In the genomic region with DNA sequence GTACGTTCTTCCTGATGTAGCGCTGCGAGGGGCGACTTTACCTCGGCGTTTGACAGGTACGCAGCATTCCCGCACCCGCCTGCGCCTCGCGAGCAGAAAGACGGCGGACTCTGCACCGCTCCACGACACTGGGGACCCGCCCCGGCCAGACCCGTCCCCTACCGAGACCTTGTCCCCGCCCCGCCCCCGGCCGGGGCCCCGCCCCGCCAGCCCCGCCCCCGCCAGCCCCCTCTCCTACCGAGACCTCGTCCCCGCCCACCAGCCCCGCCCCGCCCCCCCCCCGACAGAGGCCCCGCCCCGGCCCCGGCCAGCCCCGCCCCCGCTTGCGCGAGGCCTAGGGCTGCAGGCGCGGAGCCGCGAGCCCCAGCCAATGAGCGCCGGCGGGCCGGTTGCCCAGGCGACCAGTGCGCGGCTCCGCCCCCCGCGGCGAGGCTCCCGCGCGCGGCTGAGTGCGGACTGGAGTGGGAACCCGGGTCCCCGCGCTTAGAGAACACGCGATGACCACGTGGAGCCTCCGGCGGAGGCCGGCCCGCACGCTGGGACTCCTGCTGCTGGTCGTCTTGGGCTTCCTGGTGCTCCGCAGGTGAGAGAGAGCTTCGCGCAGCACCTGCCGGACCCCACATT, we compare ENCODE assay signal across 8 cellular contexts. TPM values are rescaled to one million over a fixed set of nuclear protein-coding genes. Genes with fewer than 3 reads are reported as not detected.
A peak's percentile ranks its signal among the peaks of the same experiment; 100 is the strongest.
DNase-seq lines count a peak whose midpoint lies in the region; ATAC-seq and TF ChIP-seq lines count a peak whose summit lies in the region.

A gene with protein sequence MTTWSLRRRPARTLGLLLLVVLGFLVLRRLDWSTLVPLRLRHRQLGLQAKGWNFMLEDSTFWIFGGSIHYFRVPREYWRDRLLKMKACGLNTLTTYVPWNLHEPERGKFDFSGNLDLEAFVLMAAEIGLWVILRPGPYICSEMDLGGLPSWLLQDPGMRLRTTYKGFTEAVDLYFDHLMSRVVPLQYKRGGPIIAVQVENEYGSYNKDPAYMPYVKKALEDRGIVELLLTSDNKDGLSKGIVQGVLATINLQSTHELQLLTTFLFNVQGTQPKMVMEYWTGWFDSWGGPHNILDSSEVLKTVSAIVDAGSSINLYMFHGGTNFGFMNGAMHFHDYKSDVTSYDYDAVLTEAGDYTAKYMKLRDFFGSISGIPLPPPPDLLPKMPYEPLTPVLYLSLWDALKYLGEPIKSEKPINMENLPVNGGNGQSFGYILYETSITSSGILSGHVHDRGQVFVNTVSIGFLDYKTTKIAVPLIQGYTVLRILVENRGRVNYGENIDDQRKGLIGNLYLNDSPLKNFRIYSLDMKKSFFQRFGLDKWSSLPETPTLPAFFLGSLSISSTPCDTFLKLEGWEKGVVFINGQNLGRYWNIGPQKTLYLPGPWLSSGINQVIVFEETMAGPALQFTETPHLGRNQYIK (plus strand): TSS at position 424 of the 624 bp plus-strand sequence. CDS start 74 bp downstream, at position 498.

- intact Hi-C loops in psoas muscle (cut with DNase I) (no loop called here), upper lobe of right lung (cut with DNase I) (no loop called here)

- H3K4me1 Mint-ChIP-seq in activated naive CD8-positive, alpha-beta T cell treated with anti-CD3 and anti-CD28 coated beads, Interleukin-2, amount 10 ng/mL, durations not matched to agents 7 days and 5 days, result peaks cover 8% of the 10 kb centered on the region

- peaks cover 42% of the 10 kb centered on the region for H3K27me3 Mint-ChIP-seq in activated naive CD8-positive, alpha-beta T cell treated with anti-CD3 and anti-CD28 coated beads, Interleukin-2, amount 10 ng/mL, durations not matched to agents 7 days and 5 days

- DNase-seq in BE2C (peak; percentile 91), SK-N-SH (peak; percentile 99), right atrium auricular region (ENCODE audit: low spot score) (no peak), psoas muscle (peak; percentile 73 to 86), upper lobe of right lung (peak; percentile 87)
- peak; percentile 87 for DNase-seq in activated naive CD8-positive, alpha-beta T cell treated with anti-CD3 and anti-CD28 coated beads, Interleukin-2, amount 10 ng/mL, durations not matched to agents 7 days and 5 days

- no peaks in the 10 kb centered on the region for H3K36me3 Mint-ChIP-seq in activated naive CD8-positive, alpha-beta T cell treated with anti-CD3 and anti-CD28 coated beads, Interleukin-2, amount 10 ng/mL, durations not matched to agents 7 days and 5 days

- H3F3A ChIP-seq in SK-N-SH (replicated peaks; ENCODE audit: insufficient read depth), result no peaks in the 10 kb centered on the region

- H3K27ac ChIP-seq in HUES48 (ENCODE audit: low read depth, low read length) (no peak within 1 kb of the TSS), SK-N-SH (ENCODE audit: low read depth in 2 of 2, low read length in 1 of 2) (no peak within 1 kb of the TSS), right atrium auricular region (no peak within 1 kb of the TSS), psoas muscle (no peak within 1 kb of the TSS), upper lobe of right lung (no peak within 1 kb of the TSS)

- H2AFZ ChIP-seq in SK-N-SH (ENCODE audit: low read depth), result peak within 1 kb of the TSS; percentile 81

- no peaks in the 10 kb centered on the region for H3K79me2 ChIP-seq in SK-N-SH (ENCODE audit: insufficient read depth)

- ATAC-seq in GM19452 (IDR thresholded peaks at IDR 0.05; ENCODE audit: unreplicated experiment) (peak; percentile 68), psoas muscle (peak; percentile 94 to 98 (median 96)), upper lobe of right lung (peak; percentile 94)
- peak; percentile 96 for ATAC-seq in activated naive CD8-positive, alpha-beta T cell treated with anti-CD3 and anti-CD28 coated beads, Interleukin-2, amount 10 ng/mL, durations not matched to agents 7 days and 5 days (ENCODE audit: low read depth)

- H3K4me1 ChIP-seq in BE2C (no peaks in the 10 kb centered on the region; the same call in 1 of the 2 replicates), HUES48 (ENCODE audit: control insufficient read depth, insufficient read depth, low read length) (peaks cover 12% of the 10 kb centered on the region), SK-N-SH (ENCODE audit: control insufficient read depth in 1 of 2, insufficient read depth in 2 of 2, low read depth in 1 of 2, low read length in 1 of 2) (peaks cover 0 to 3% of the 10 kb centered on the region in 2 experiments; a peak in 2 of 4 replicates), right atrium auricular region (peaks cover 0 to 11% of the 10 kb centered on the region in 2 donors), psoas muscle (peaks cover 9% of the 10 kb centered on the region), upper lobe of right lung (no peaks in the 10 kb centered on the region)

- no peak for TF ChIP-seq RAD21 in SK-N-SH (IDR thresholded peaks at IDR 0.05; ENCODE audit: low read length)

- POLR2A ChIA-PET in SK-N-SH (lab: Yijun Ruan, JAX), result no interaction called here
- POLR2A ChIA-PET in activated naive CD8-positive, alpha-beta T cell treated with anti-CD3 and anti-CD28 coated beads, Interleukin-2, amount 10 ng/mL, durations not matched to agents 7 days and 5 days (lab: Charles Lee), result interaction anchor here (1.2 kb wide), 1 partner anchor 56 kb away, joined by 5 read pairs; the partner anchor contains the start of gene GLB1L3

- H4K20me1 ChIP-seq in SK-N-SH (ENCODE audit: insufficient read depth), result no peaks in the 10 kb centered on the region

- H3K27ac Mint-ChIP-seq in activated naive CD8-positive, alpha-beta T cell treated with anti-CD3 and anti-CD28 coated beads, Interleukin-2, amount 10 ng/mL, durations not matched to agents 7 days and 5 days, result no peak within 1 kb of the TSS

- H3K9ac ChIP-seq in HUES48 (ENCODE audit: low read depth, low read length) (no peak within 1 kb of the TSS), SK-N-SH (no peak within 1 kb of the TSS)

- no peaks in the 10 kb centered on the region for H3K36me3 ChIP-seq in BE2C
- H3K36me3 ChIP-seq in HUES48 (ENCODE audit: control insufficient read depth, insufficient read depth, low read length), result no peaks in the 10 kb centered on the region
- H3K36me3 ChIP-seq in SK-N-SH (replicated peaks in 1 of 2; ENCODE audit: control insufficient read depth in 1 of 2, insufficient read depth in 2 of 2, low read length in 1 of 2), result no peaks in the 10 kb centered on the region
- no peaks in the 10 kb centered on the region for H3K36me3 ChIP-seq in right atrium auricular region
- H3K36me3 ChIP-seq in psoas muscle (ENCODE audit: insufficient read depth in 1 of 2, low read depth in 1 of 2), result no peaks in the 10 kb centered on the region
- no peaks in the 10 kb centered on the region for H3K36me3 ChIP-seq in upper lobe of right lung

- H3K27me3 ChIP-seq in BE2C (peaks cover 15% of the 10 kb centered on the region), HUES48 (ENCODE audit: control insufficient read depth, insufficient read depth, low read length) (peaks cover 33% of the 10 kb centered on the region), SK-N-SH (ENCODE audit: insufficient read depth) (peaks cover 7% of the 10 kb centered on the region; the same call in 1 of the 2 replicates), right atrium auricular region (peaks cover 0 to 5% of the 10 kb centered on the region in 2 donors), psoas muscle (ENCODE audit: insufficient read depth in 3 of 3, low read length in 2 of 3) (peaks cover 0 to 8% (median 0%) of the 10 kb centered on the region in 3 donors), upper lobe of right lung (peaks cover 7% of the 10 kb centered on the region)

- H3K4me3 ChIP-seq in BE2C (ENCODE audit: low read depth, low read length) (peak within 1 kb of the TSS; percentile 65), HUES48 (ENCODE audit: low read depth, low read length) (peak within 1 kb of the TSS; percentile 82), SK-N-SH (ENCODE audit: low read depth in 2 of 2, low read length in 1 of 2) (peak within 1 kb of the TSS; percentile 48 to 53; a peak in 3 of 4 replicates), right atrium auricular region (peak within 1 kb of the TSS; percentile 39 to 54), psoas muscle (peak within 1 kb of the TSS; percentile 78), upper lobe of right lung (peak within 1 kb of the TSS; percentile 54)

- H3K9me3 ChIP-seq in BE2C, result no peaks in the 10 kb centered on the region
- no peaks in the 10 kb centered on the region for H3K9me3 ChIP-seq in HUES48 (ENCODE audit: control insufficient read depth, insufficient read depth, low read length)
- no peaks in the 10 kb centered on the region for H3K9me3 ChIP-seq in SK-N-SH
- H3K9me3 ChIP-seq in right atrium auricular region, result no peaks in the 10 kb centered on the region
- no peaks in the 10 kb centered on the region for H3K9me3 ChIP-seq in psoas muscle
- H3K9me3 ChIP-seq in upper lobe of right lung, result no peaks in the 10 kb centered on the region

- H3K4me3 Mint-ChIP-seq in activated naive CD8-positive, alpha-beta T cell treated with anti-CD3 and anti-CD28 coated beads, Interleukin-2, amount 10 ng/mL, durations not matched to agents 7 days and 5 days, result peak within 1 kb of the TSS; percentile 84

- H3K4me2 ChIP-seq in SK-N-SH, result peak within 1 kb of the TSS; percentile 75

- no peaks in the 10 kb centered on the region for H3K9me3 Mint-ChIP-seq in activated naive CD8-positive, alpha-beta T cell treated with anti-CD3 and anti-CD28 coated beads, Interleukin-2, amount 10 ng/mL, durations not matched to agents 7 days and 5 days

- TF ChIP-seq CTCF in BE2C (IDR thresholded peaks at IDR 0.05; ENCODE audit: low read depth, low read length) (no peak), SK-N-SH (IDR thresholded peaks at IDR 0.05) (no peak), right atrium auricular region (IDR thresholded peaks at IDR 0.05) (no peak), psoas muscle (IDR thresholded peaks at IDR 0.05) (no peak), upper lobe of right lung (IDR thresholded peaks at IDR 0.05) (no peak)

- H3K9me2 ChIP-seq in SK-N-SH, result no peaks in the 10 kb centered on the region

- CTCF ChIA-PET in SK-N-SH (lab: Yijun Ruan, JAX), result interaction anchor here (0.7 to 1.6 kb wide), 5 partner anchors 12 to 529 kb away, joined by 3 to 5 read pairs (median 3); no protein-coding TSS in a partner anchor

- TF ChIP-seq EP300 in SK-N-SH (IDR thresholded peaks at IDR 0.05; ENCODE audit: borderline replicate concordance in 1 of 2, low read depth in 1 of 2, low read length in 1 of 2), result no peak

- WGBS in SK-N-SH (ENCODE audit: low lambda C conversion rate), result 2% methylated on average over 46 of the region's 77 CpGs
- 1 to 2% (median 1%) methylated on average over 28 to 77 of the region's 77 CpGs for WGBS in psoas muscle, 3 donors

TF ChIP-seq in SK-N-SH, 30 proteins besides CTCF, POLR2A, EP300 and RAD21 (continues in another document):
- no peak for TF ChIP-seq GABPA (IDR thresholded peaks at IDR 0.05; ENCODE audit: low read depth)

RNA-seq across cellular contexts. Expression of the gene that starts here (rescaled TPM):
- polyA plus RNA-seq in BE2C (2012; ENCODE audit: insufficient read depth, insufficient read length, low read depth), result 5.7 TPM
- polyA plus RNA-seq in SK-N-SH (2012; rRNA removed), result 3.4 and 3.5 TPM in 2 replicates
- 1.9 and 2.6 TPM in 2 replicates for polyA plus RNA-seq in SK-N-SH (2012; cell fraction: cytosol; rRNA removed)
- polyA plus RNA-seq in SK-N-SH (2012; cell fraction: nucleus; rRNA removed), result 4.8 and 5.1 TPM in 2 replicates
- total RNA-seq in activated naive CD8-positive, alpha-beta T cell treated with anti-CD3 and anti-CD28 coated beads, Interleukin-2, amount 10 ng/mL, durations not matched to agents 7 days and 5 days, result 1 to 10 TPM; 1.6 to 1.7 TPM
- 1 to 10 TPM in 1 of 2 donors, under 1 TPM in 1; 0.22 to 2.4 TPM for total RNA-seq in right atrium auricular region
- 1 to 10 TPM in 2 of 4 donors, under 1 TPM in 2; 0.30 to 1.5 (median 0.87) TPM for total RNA-seq in psoas muscle
- polyA plus RNA-seq in psoas muscle, result 1 to 10 TPM in 1 of 3 donors, under 1 TPM in 2; 0.14 to 1.2 (median 0.91) TPM
- total RNA-seq in upper lobe of right lung, result 4.9 TPM
